10 cellular contexts compared by ENCODE assay signal in the genomic region with DNA sequence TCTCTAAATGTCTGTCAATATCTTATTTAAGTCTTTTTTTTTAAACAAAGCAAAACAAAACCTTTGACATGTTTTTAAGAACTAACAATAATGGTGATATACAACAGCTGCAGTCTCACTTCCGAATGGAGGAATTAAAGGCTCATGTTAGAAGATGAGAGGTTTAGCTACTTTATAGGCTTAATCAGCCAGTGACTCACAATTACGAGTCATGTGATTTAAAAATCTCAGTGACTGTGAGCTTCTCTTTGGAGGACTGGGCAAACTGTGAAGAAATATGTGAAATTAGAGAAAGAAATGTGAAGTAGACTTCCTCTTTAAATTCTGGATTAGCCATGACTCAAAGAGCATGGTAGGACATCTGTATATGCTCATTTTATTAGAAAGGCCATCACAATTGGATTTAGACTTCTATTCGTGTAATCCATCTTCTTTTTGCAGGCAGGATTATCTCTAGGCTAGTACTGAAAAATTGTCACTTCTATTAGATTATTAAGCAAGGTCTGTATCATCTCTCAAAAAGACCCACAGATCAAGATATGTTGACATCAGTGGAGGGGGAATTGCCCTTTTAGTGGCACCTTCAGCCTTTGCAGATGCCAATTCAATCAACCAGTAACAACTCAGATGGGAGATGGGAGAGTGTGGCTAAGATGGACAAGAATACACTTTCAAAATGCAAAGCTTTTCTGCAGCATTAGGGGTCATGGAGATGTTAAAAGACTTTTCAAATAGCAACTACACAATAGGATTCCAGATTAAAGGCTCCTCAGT. TPM values are rescaled to one million over a fixed set of nuclear protein-coding genes. Genes with fewer than 3 reads are reported as not detected.
DNase-seq lines count a peak whose midpoint lies in the region; ATAC-seq, FAIRE-seq and TF ChIP-seq lines count a peak whose summit lies in the region.
"Had no signal": no experiment of that assay in that cellular context is flagged by ENCODE, and none has a peak within 500 bp of the region (broad histone marks: within the 10 kb centered on the region; RNA-seq: fewer than 3 reads in every experiment).

No MANE protein-coding gene starts in this region.

- H3K79me1 ChIP-seq in mesendoderm (ENCODE audit: low read length) = no peaks in the 10 kb centered on the region

- H3K18ac ChIP-seq in mesendoderm (ENCODE audit: low read length) = no peak overlapping the region

- no peak overlapping the region for H3K56ac ChIP-seq in mesendoderm (ENCODE audit: low read length)

- peaks cover 41% of the 10 kb centered on the region for H3K4me1 Mint-ChIP-seq in activated CD8-positive, alpha-beta T cell treated with anti-CD3 and anti-CD28 coated beads, Interleukin-2, amount 10 ng/mL, durations not matched to agents 7 days and 5 days (ENCODE audit: low read depth)
- peaks cover 30 to 35% of the 10 kb centered on the region in 2 donors for H3K4me1 Mint-ChIP-seq in immature natural killer cell
- H3K4me1 Mint-ChIP-seq: mesothelial cell of epicardium had no signal

- no peak for ATAC-seq in activated CD8-positive, alpha-beta T cell treated with anti-CD3 and anti-CD28 coated beads, Interleukin-2, amount 10 ng/mL, durations not matched to agents 7 days and 5 days

- no peak overlapping the region for H3K9ac ChIP-seq in mesendoderm (ENCODE audit: low read length)

- H3K4me2 ChIP-seq in mesendoderm (ENCODE audit: low read length) = no peak overlapping the region

- no peak overlapping the region for H3K4me3 ChIP-seq in mesendoderm (ENCODE audit: low read length)

- H3K4me3 Mint-ChIP-seq in activated CD8-positive, alpha-beta T cell treated with anti-CD3 and anti-CD28 coated beads, Interleukin-2, amount 10 ng/mL, durations not matched to agents 7 days and 5 days = no peak overlapping the region
- peak overlapping the region in 3 of 5 donors; percentile 18 to 61 (median 48) for H3K4me3 Mint-ChIP-seq in immature natural killer cell
- H3K4me3 Mint-ChIP-seq: mesothelial cell of epicardium had no signal

- no peak for TF ChIP-seq POLR2A in H54 (IDR thresholded peaks at IDR 0.05; ENCODE audit: low read depth, low read length)

- no peak overlapping the region for H4K5ac ChIP-seq in mesendoderm (ENCODE audit: low read length)

- no peak overlapping the region for H2BK5ac ChIP-seq in mesendoderm (ENCODE audit: low read length)

- H3K36me3 Mint-ChIP-seq in activated CD8-positive, alpha-beta T cell treated with anti-CD3 and anti-CD28 coated beads, Interleukin-2, amount 10 ng/mL, durations not matched to agents 7 days and 5 days (ENCODE audit: low read depth) = peaks cover 12% of the 10 kb centered on the region
- no peaks in the 10 kb centered on the region for H3K36me3 Mint-ChIP-seq in immature natural killer cell
- H3K36me3 Mint-ChIP-seq: mesothelial cell of epicardium had no signal

- H2BK120ac ChIP-seq in mesendoderm (ENCODE audit: low read depth, low read length) = no peak overlapping the region

- no peaks in the 10 kb centered on the region for H3K27me3 Mint-ChIP-seq in activated CD8-positive, alpha-beta T cell treated with anti-CD3 and anti-CD28 coated beads, Interleukin-2, amount 10 ng/mL, durations not matched to agents 7 days and 5 days (ENCODE audit: low read depth)
- no peaks in the 10 kb centered on the region for H3K27me3 Mint-ChIP-seq in immature natural killer cell (ENCODE audit: low read depth in 3 of 3)

- no peaks in the 10 kb centered on the region for H3K9me3 Mint-ChIP-seq in activated CD8-positive, alpha-beta T cell treated with anti-CD3 and anti-CD28 coated beads, Interleukin-2, amount 10 ng/mL, durations not matched to agents 7 days and 5 days (ENCODE audit: insufficient read depth)
- H3K9me3 Mint-ChIP-seq in immature natural killer cell = no peaks in the 10 kb centered on the region
- H3K9me3 Mint-ChIP-seq: mesothelial cell of epicardium had no signal

- H3K4me1 ChIP-seq in mesendoderm (ENCODE audit: control insufficient read depth, low read depth, low read length) = no peaks in the 10 kb centered on the region

- CTCF ChIA-PET in activated CD8-positive, alpha-beta T cell treated with anti-CD3 and anti-CD28 coated beads, Interleukin-2, amount 10 ng/mL, durations not matched to agents 7 days and 5 days (lab: Charles Lee) = interaction anchor here (0.7 to 7.9 kb wide), 10 partner anchors 9 to 137 kb away, joined by 3 to 110 read pairs (median 28); a partner anchor contains a TSS

- POLR2A ChIA-PET in activated CD8-positive, alpha-beta T cell treated with anti-CD3 and anti-CD28 coated beads, Interleukin-2, amount 10 ng/mL, durations not matched to agents 7 days and 5 days (lab: Charles Lee) = interaction anchor here (1.1 to 4.7 kb wide), 7 partner anchors 10 to 229 kb away, joined by 4 to 56 read pairs (median 33); a partner anchor contains a TSS

- no peak overlapping the region for H3K27ac ChIP-seq in mesendoderm (ENCODE audit: low read depth, low read length)

- peak; percentile 23 for FAIRE-seq in H54 (lab: Jason Lieb, UNC)

- no peaks in the 10 kb centered on the region for H3K79me2 ChIP-seq in mesendoderm (ENCODE audit: control insufficient read depth, insufficient read depth, low read length)

- WGBS in mesendoderm (ENCODE audit: extremely low coverage, insufficient coverage, low lambda C conversion rate) = no CpG with 5 or more reads among the region's 3 CpGs

- DNase-seq in A172 (ENCODE audit: low spot score) = peak; percentile 80
- no peak for DNase-seq in H54 (ENCODE audit: insufficient read length, low spot score)
- no peak for DNase-seq in activated CD8-positive, alpha-beta T cell treated with anti-CD3 and anti-CD28 coated beads, Interleukin-2, amount 10 ng/mL, durations not matched to agents 7 days and 5 days
- DNase-seq in immature natural killer cell = no peak
- no peak for DNase-seq in mesendoderm
- no peak for DNase-seq in AML-193 (lab: John Stamatoyannopoulos, UW)
- DNase-seq in NCI-H526 (lab: John Stamatoyannopoulos, UW) = no peak
- no peak for DNase-seq in D341Med (ENCODE audit: low spot score)
- DNase-seq: NCI-H446 had no signal

- no peak overlapping the region for H4K8ac ChIP-seq in mesendoderm (ENCODE audit: low read depth, low read length)

- no peak overlapping the region for H3K4ac ChIP-seq in mesendoderm (ENCODE audit: low read depth, low read length)

- no peak overlapping the region for H3K23ac ChIP-seq in mesendoderm (ENCODE audit: low read length)

- no peaks in the 10 kb centered on the region for H3K36me3 ChIP-seq in mesendoderm (ENCODE audit: control insufficient read depth, insufficient read depth, low read length)

- no peak overlapping the region for H2AK5ac ChIP-seq in mesendoderm (ENCODE audit: low read length)

- H3K27ac Mint-ChIP-seq in activated CD8-positive, alpha-beta T cell treated with anti-CD3 and anti-CD28 coated beads, Interleukin-2, amount 10 ng/mL, durations not matched to agents 7 days and 5 days = peak overlapping the region; percentile 53
- peak overlapping the region in 3 of 6 donors; percentile 42 to 74 (median 61) for H3K27ac Mint-ChIP-seq in immature natural killer cell
- H3K27ac Mint-ChIP-seq: mesothelial cell of epicardium had no signal

- H2BK15ac ChIP-seq in mesendoderm (replicated peaks; ENCODE audit: low read depth) = no peak overlapping the region

- no peaks in the 10 kb centered on the region for H3K27me3 ChIP-seq in mesendoderm (ENCODE audit: insufficient read depth, low read length, poor library complexity)

RNA-seq across cellular contexts. Expression of a gene that starts 28.6 kb away (rescaled TPM):
- total RNA-seq in A172 (2014; rRNA removed; shearing (Covaris generic)) = not detected in 2 replicates
- total RNA-seq in activated CD8-positive, alpha-beta T cell treated with anti-CD3 and anti-CD28 coated beads, Interleukin-2, amount 10 ng/mL, durations not matched to agents 7 days and 5 days = 10 to 100 TPM; 49.0 to 49.3 TPM
- 10 to 100 TPM; 11.7 to 15.3 (median 12.4) TPM for polyA plus RNA-seq in immature natural killer cell
- polyA plus RNA-seq in mesendoderm (2013, experiment 1 of 2) = 0.20 TPM
- polyA plus RNA-seq in mesendoderm (2013, experiment 2 of 2) = 0.18 TPM

RNA-seq across cellular contexts. Expression of a gene that starts 40.0 kb away (rescaled TPM):
- 0.02 TPM in 1 of 2 replicates, not detected in the other for total RNA-seq in A172 (2014; rRNA removed; shearing (Covaris generic))
- total RNA-seq in activated CD8-positive, alpha-beta T cell treated with anti-CD3 and anti-CD28 coated beads, Interleukin-2, amount 10 ng/mL, durations not matched to agents 7 days and 5 days = 1 to 10 TPM; 1.4 to 2.2 TPM
- polyA plus RNA-seq in immature natural killer cell = not detected
- 0.22 TPM for polyA plus RNA-seq in mesendoderm (2013, experiment 1 of 2)
- 0.18 TPM for polyA plus RNA-seq in mesendoderm (2013, experiment 2 of 2)

Comparison
In these comparisons a context has a peak if more than half of its experiments do, and no peak if none do; other contexts are left out.
1. RNA of a gene that starts 28.6 kb away (total RNA-seq): 49.0 to 49.3 TPM in activated CD8-positive, alpha-beta T cell treated with anti-CD3 and anti-CD28 coated beads, Interleukin-2, amount 10 ng/mL, durations not matched to agents 7 days and 5 days; not detected in A172; every median in the first group is over 10 times any median in the second.